25 cellular contexts compared by ENCODE assay signal in genomic region chr3:147424325-147424910, GRCh38. TPM values are rescaled to one million over a fixed set of nuclear protein-coding genes. Genes with fewer than 3 reads are reported as not detected.
DNase-seq lines count a peak whose midpoint lies in the region; ATAC-seq, FAIRE-seq and TF ChIP-seq lines count a peak whose summit lies in the region.
"Had no signal": no experiment of that assay in that cellular context is flagged by ENCODE, and none has a peak within 500 bp of the region (broad histone marks: within the 10 kb centered on the region; RNA-seq: fewer than 3 reads in every experiment).

No MANE protein-coding gene starts in this region.

- H3K56ac ChIP-seq in H1 (replicated peaks; ENCODE audit: insufficient read length, low read depth, low read length): no peak overlapping the region

- H3K23ac ChIP-seq in H1 (ENCODE audit: insufficient read length) (no peak overlapping the region), mesenchymal stem cell (ENCODE audit: low read length in 2 of 2) (peak overlapping the region in 1 of 2 experiments; percentile 85)

- peak overlapping the region; percentile 24; the same call in 1 of the 2 replicates for H2AFZ ChIP-seq in H1 (ENCODE audit: low read length)
- no peak overlapping the region for H2AFZ ChIP-seq in mesenchymal stem cell (ENCODE audit: low read depth, low read length)

- FAIRE-seq in H1 (lab: Jason Lieb, UNC): no peak
- FAIRE-seq: GM12878, HTR-8/SVneo, small intestine had no signal

- H2AK5ac ChIP-seq in H1 (ENCODE audit: low read depth, low read length) (no peak overlapping the region), mesenchymal stem cell (ENCODE audit: low read length, severe bottlenecking) (no peak overlapping the region)

- H3K4ac ChIP-seq in H1 (replicated peaks; ENCODE audit: insufficient read length, low read depth, low read length) (no peak overlapping the region), mesenchymal stem cell (ENCODE audit: low read depth in 1 of 2, low read length in 2 of 2) (no peak overlapping the region)

- CTCF ChIA-PET in H1 (lab: Charles Lee; ENCODE audit: partially characterized antibody): interaction anchor here (0.9 to 17.2 kb wide), 11 partner anchors 9 to 306 kb away, joined by 3 to 485 read pairs (median 3); partner anchors contain the start of gene ZIC4
- CTCF ChIA-PET in CD8-positive, alpha-beta T cell (lab: Charles Lee): no interaction called here

- no peak for TF ChIP-seq POLR2A in H1 (IDR thresholded peaks at IDR 0.05; ENCODE audit: control extremely low read depth in 1 of 2, low read depth in 2 of 2, low read length in 2 of 2)

- H3K27me3 ChIP-seq in right cardiac atrium (ENCODE audit: control insufficient read depth, insufficient read depth): peaks cover 9% of the 10 kb centered on the region
- H3K27me3 ChIP-seq in H1 (replicated peaks in 1 of 4; ENCODE audit: control insufficient read depth in 3 of 4, extremely low read depth in 1 of 4, insufficient read depth in 3 of 4, low read length in 3 of 4): peaks cover 55 to 72% (median 61%) of the 10 kb centered on the region in 4 experiments; a peak in 6 of 7 replicates
- peaks cover 8 to 63% of the 10 kb centered on the region in 2 experiments for H3K27me3 ChIP-seq in mesenchymal stem cell (ENCODE audit: control insufficient read depth in 1 of 2, insufficient read depth in 1 of 2, low read length in 2 of 2)
- peaks cover 20% of the 10 kb centered on the region for H3K27me3 ChIP-seq in CD8-positive, alpha-beta T cell (ENCODE audit: insufficient read depth, low read length)

- H3K4me1 ChIP-seq in right cardiac atrium (ENCODE audit: control insufficient read depth, insufficient read depth, low read length): no peaks in the 10 kb centered on the region
- H3K4me1 ChIP-seq in H1 (replicated peaks in 1 of 4; ENCODE audit: control insufficient read depth in 3 of 4, insufficient read depth in 4 of 4, low read length in 3 of 4): peaks cover 10 to 36% (median 14%) of the 10 kb centered on the region in 4 experiments
- peaks cover 10% of the 10 kb centered on the region for H3K4me1 ChIP-seq in mesenchymal stem cell (ENCODE audit: control insufficient read depth, insufficient read depth, low read depth, low read length)
- H3K4me1 ChIP-seq in CD8-positive, alpha-beta T cell (ENCODE audit: insufficient read depth, low read length): no peaks in the 10 kb centered on the region
- H3K4me1 ChIP-seq: BLaER1 had no signal

- TF ChIP-seq RAD21 in H1 (IDR thresholded peaks at IDR 0.05 in 1 of 2, conservative IDR thresholded peaks at IDR 0.05 in 1 of 2; ENCODE audit: low read depth in 2 of 2, low read length in 2 of 2): no peak

- H3K27ac ChIP-seq in right cardiac atrium (ENCODE audit: low read length): no peak overlapping the region
- H3K27ac ChIP-seq in H1 (ENCODE audit: low read depth, low read length): no peak overlapping the region
- peak overlapping the region; percentile 1 for H3K27ac ChIP-seq in mesenchymal stem cell (ENCODE audit: low read length, poor library complexity, severe bottlenecking)
- H3K27ac ChIP-seq in CD8-positive, alpha-beta T cell (ENCODE audit: low read depth, low read length): no peak overlapping the region
- H3K27ac ChIP-seq: 22Rv1, BLaER1 had no signal

- H3K9ac ChIP-seq in H1 (replicated peaks in 1 of 4; ENCODE audit: extremely low read depth in 1 of 4, low read depth in 3 of 4, low read length in 3 of 4) (no peak overlapping the region), mesenchymal stem cell (ENCODE audit: low read length) (no peak overlapping the region)
- H3K9ac ChIP-seq: BLaER1 had no signal

- H3K4me1 Mint-ChIP-seq in CD8-positive, alpha-beta T cell (ENCODE audit: low read depth): peaks cover 5% of the 10 kb centered on the region

- peak overlapping the region; percentile 68 to 76 for H3K4me2 ChIP-seq in H1 (ENCODE audit: insufficient read depth in 1 of 2, low read depth in 2 of 2, low read length in 2 of 2)
- H3K4me2 ChIP-seq in mesenchymal stem cell (ENCODE audit: low read length, poor library complexity, severe bottlenecking): peak overlapping the region; percentile 49
- H3K4me2 ChIP-seq: BLaER1 had no signal

- H4K20me1 ChIP-seq in H1 (replicated peaks in 1 of 2; ENCODE audit: control insufficient read depth in 1 of 2, insufficient read depth in 2 of 2, low read length in 2 of 2): peaks cover 0 to 6% of the 10 kb centered on the region in 2 experiments
- H4K20me1 ChIP-seq: BLaER1 had no signal

- H4K91ac ChIP-seq in H1 (replicated peaks; ENCODE audit: insufficient read length, low read length) (no peak overlapping the region), mesenchymal stem cell (ENCODE audit: low read length) (no peak overlapping the region)

- no peak overlapping the region for H4K5ac ChIP-seq in H1 (ENCODE audit: insufficient read length, low read depth, low read length)

- H3K36me3 ChIP-seq in H1 (ENCODE audit: control insufficient read depth in 2 of 4, insufficient read depth in 4 of 4, low read length in 3 of 4) (peaks cover 0 to 3% (median 0%) of the 10 kb centered on the region in 4 experiments; a peak in 1 of 8 replicates), mesenchymal stem cell (ENCODE audit: control insufficient read depth in 1 of 2, insufficient read depth in 2 of 2, low read depth in 1 of 2, low read length in 2 of 2) (no peaks in the 10 kb centered on the region)
- H3K36me3 ChIP-seq in CD8-positive, alpha-beta T cell (ENCODE audit: insufficient read depth, low read length): no peaks in the 10 kb centered on the region
- H3K36me3 ChIP-seq: BLaER1 had no signal

- no peaks in the 10 kb centered on the region for H3K79me1 ChIP-seq in H1 (ENCODE audit: low read depth, low read length)
- H3K79me1 ChIP-seq in mesenchymal stem cell (replicated peaks; ENCODE audit: low read length, poor library complexity, severe bottlenecking): peaks cover 5% of the 10 kb centered on the region

- no peak overlapping the region for H3K27ac Mint-ChIP-seq in CD8-positive, alpha-beta T cell
- H3K27ac Mint-ChIP-seq: naive thymus-derived CD4-positive, alpha-beta T cell had no signal

- H3K36me3 Mint-ChIP-seq in CD8-positive, alpha-beta T cell: no peaks in the 10 kb centered on the region

- DNase-seq in right cardiac atrium: no peak
- DNase-seq in cardiac septum (ENCODE audit: low spot score): no peak
- peak in 1 of 2 experiments; percentile 68 for DNase-seq in H1 (ENCODE audit: low read depth in 1 of 2, low spot score in 2 of 2)
- no peak for DNase-seq in mesenchymal stem cell
- DNase-seq in CD8-positive, alpha-beta T cell: no peak
- no peak for DNase-seq in NCI-H1105 (lab: John Stamatoyannopoulos, UW)
- DNase-seq: activated CD4-positive, CD25-positive, alpha-beta regulatory T cell treated with anti-CD3 and anti-CD28 coated beads, Interleukin-2, amount 50 U/mL, for 72 hours; activated effector memory CD4-positive, alpha-beta T cell treated with Interleukin-2 at 50 U/mL for 16 hours; amniotic stem cell; GF-D8; naive thymus-derived CD4-positive, alpha-beta T cell; NCI-H1417 treated with DMSO at 0.1 percent for 48 hours; small intestine; stimulated activated CD4-positive, alpha-beta T cell treated with anti-CD3 and anti-CD28 coated beads, Interleukin-4, amount 100 ng/mL, for 24 hours had no signal

- POLR2A ChIA-PET in H1 (lab: Charles Lee; ENCODE audit: partially characterized antibody): interaction anchor here (0.7 to 2.8 kb wide), 4 partner anchors 13 to 149 kb away, joined by 3 to 10 read pairs (median 6); no protein-coding TSS in a partner anchor
- POLR2A ChIA-PET in CD8-positive, alpha-beta T cell (lab: Charles Lee): no interaction called here

- H2BK15ac ChIP-seq in H1 (ENCODE audit: low read length): no peak overlapping the region
- no peak overlapping the region for H2BK15ac ChIP-seq in mesenchymal stem cell (ENCODE audit: low read depth, poor library complexity, severe bottlenecking)

- ATAC-seq in right cardiac atrium (no peak), GM18870 (IDR thresholded peaks at IDR 0.05; ENCODE audit: unreplicated experiment) (no peak), GM21576 (IDR thresholded peaks at IDR 0.05; ENCODE audit: unreplicated experiment) (no peak)
- no peak for ATAC-seq in CD8-positive, alpha-beta T cell
- ATAC-seq: esophagus mucosa; GM12878; naive thymus-derived CD4-positive, alpha-beta T cell; Panc1 had no signal

- H3K4me3 ChIP-seq in right cardiac atrium (ENCODE audit: low read length) (peak overlapping the region; percentile 6), H1 (ENCODE audit: extremely low read depth in 1 of 4, insufficient read depth in 2 of 4, low read depth in 3 of 4, low read length in 4 of 4) (peak overlapping the region; percentile 2 to 57 (median 28); a peak in 6 of 8 replicates), mesenchymal stem cell (ENCODE audit: insufficient read depth in 1 of 2, low read depth in 1 of 2, low read length in 2 of 2) (peak overlapping the region in 1 of 2 experiments; percentile 4)
- H3K4me3 ChIP-seq in CD8-positive, alpha-beta T cell (ENCODE audit: low read depth, low read length): no peak overlapping the region
- H3K4me3 ChIP-seq: BLaER1, GM12878 had no signal

- no peak overlapping the region for H2BK20ac ChIP-seq in H1 (ENCODE audit: low read length)

- no peak overlapping the region for H2BK5ac ChIP-seq in H1 (ENCODE audit: low read depth, low read length)
- no peak overlapping the region for H2BK5ac ChIP-seq in mesenchymal stem cell (ENCODE audit: low read depth, low read length, poor library complexity, severe bottlenecking)

- peaks cover under 1% of the 10 kb centered on the region; the same call in 1 of the 2 replicates for H3K23me2 ChIP-seq in H1 (ENCODE audit: low read depth, low read length)

- H4K8ac ChIP-seq in H1 (ENCODE audit: extremely low read depth, insufficient read depth, low read length) (no peak overlapping the region; the same call in 1 of the 2 replicates), mesenchymal stem cell (ENCODE audit: low read length) (no peak overlapping the region)

- H2BK12ac ChIP-seq in H1 (ENCODE audit: low read depth, low read length): no peak overlapping the region
- no peak overlapping the region for H2BK12ac ChIP-seq in mesenchymal stem cell (ENCODE audit: low read length in 2 of 2)

- H2BK120ac ChIP-seq in H1 (replicated peaks; ENCODE audit: low read depth, low read length) (no peak overlapping the region), mesenchymal stem cell (ENCODE audit: low read depth, low read length) (no peak overlapping the region)

- H3K9me3 ChIP-seq in right cardiac atrium (ENCODE audit: control insufficient read depth, low read length): no peaks in the 10 kb centered on the region
- H3K9me3 ChIP-seq in H1 (ENCODE audit: insufficient read depth in 2 of 2, low read depth in 1 of 2, low read length in 1 of 2): no peaks in the 10 kb centered on the region
- peaks cover 4% of the 10 kb centered on the region for H3K9me3 ChIP-seq in mesenchymal stem cell (ENCODE audit: control insufficient read depth, low read length)
- no peaks in the 10 kb centered on the region for H3K9me3 ChIP-seq in CD8-positive, alpha-beta T cell (ENCODE audit: low read length)

- H3K4me3 Mint-ChIP-seq in CD8-positive, alpha-beta T cell: no peak overlapping the region
- H3K4me3 Mint-ChIP-seq: naive thymus-derived CD4-positive, alpha-beta T cell had no signal

- H3K27me3 Mint-ChIP-seq in CD8-positive, alpha-beta T cell (ENCODE audit: low read depth): peaks cover 48% of the 10 kb centered on the region

- 6% methylated on average over 25 of the region's 25 CpGs for WGBS in right cardiac atrium
- 1% methylated on average over 25 of the region's 25 CpGs; no CpG with 5 or more reads in 1 of the 2 experiments for WGBS in H1 (ENCODE audit: extremely low coverage in 1 of 2, insufficient coverage in 1 of 2, insufficient read length in 1 of 2, insufficient replicate concordance in 2 of 2, low coverage in 1 of 2, low lambda C conversion rate in 2 of 2, missing lambda C conversion rate in 1 of 2), 2 experiments
- 6% methylated on average over 16 of the region's 25 CpGs for WGBS in mesenchymal stem cell

- intact Hi-C loops in right cardiac atrium (cut with DNase I) (no loop called here), cardiac septum (cut with DNase I) (no loop called here)
- intact Hi-C loops in CD8-positive, alpha-beta T cell (cut with DNase I, micrococcal nuclease): no loop called here

- no peaks in the 10 kb centered on the region for H3K9me3 Mint-ChIP-seq in CD8-positive, alpha-beta T cell

- no peak for TF ChIP-seq EP300 in H1 (IDR thresholded peaks at IDR 0.05; ENCODE audit: borderline replicate concordance in 1 of 2, low read depth in 2 of 2, low read length in 2 of 2)

- no peak for TF ChIP-seq CTCF in H1 (IDR thresholded peaks at IDR 0.05; ENCODE audit: control extremely low read depth in 1 of 3, insufficient read depth in 1 of 3, low read depth in 1 of 3, low read length in 3 of 3)
- TF ChIP-seq CTCF in CD8-positive, alpha-beta T cell (IDR thresholded peaks at IDR 0.05): no peak

- H3K79me2 ChIP-seq in H1 (ENCODE audit: control insufficient read depth in 1 of 2, insufficient read depth in 2 of 2, low read length in 2 of 2): no peaks in the 10 kb centered on the region

- H3K18ac ChIP-seq in H1 (ENCODE audit: extremely low read depth, low read length) (no peak overlapping the region), mesenchymal stem cell (ENCODE audit: low read depth in 1 of 2, low read length in 2 of 2) (no peak overlapping the region)

- H3K14ac ChIP-seq in H1 (ENCODE audit: insufficient read length) (no peak overlapping the region), mesenchymal stem cell (ENCODE audit: low read length in 2 of 2) (no peak overlapping the region)

RNA-seq across cellular contexts. Expression of gene ZIC1, which starts 15.3 kb away (rescaled TPM):
- total RNA-seq in right cardiac atrium (under 1 TPM in 1 of 4 donors, not detected in 3; 0.95 TPM), cardiac septum (not detected)
- polyA plus RNA-seq in right cardiac atrium (not detected), H1 (2011; rRNA removed) (0.80 and 3.6 TPM in 2 replicates)
- 1.5 and 2.2 TPM in 2 replicates for total RNA-seq in H1 (2021; fragmentation: NEBNext Ultra II Directional; extraction: Animal tissue kit (Norgen Biotek cat#: 25700))
- 1.7 TPM for polyA plus RNA-seq in H1 (2011; cell fraction: cytosol; rRNA removed)
- 2.7 TPM for polyA plus RNA-seq in H1 (2011; cell fraction: nucleus; rRNA removed)
- polyA plus RNA-seq in H1 (2012, experiment 1 of 2): 0.27 to 0.77 TPM (median 0.60 TPM) in 4 replicates
- 0.08 TPM for polyA plus RNA-seq in H1 (2012, experiment 2 of 2)
- polyA plus RNA-seq in H1 (2013, experiment 1 of 2): 1.4 TPM
- 0.75 TPM for polyA plus RNA-seq in H1 (2013, experiment 2 of 2)
- 0.07 and 0.47 TPM in 2 replicates for polyA minus RNA-seq in H1 (2011; rRNA and poly(A)+ RNA removed)
- 1.6 TPM for polyA minus RNA-seq in H1 (2011; cell fraction: cytosol; rRNA and poly(A)+ RNA removed)
- 2.4 TPM for polyA minus RNA-seq in H1 (2011; cell fraction: nucleus; rRNA and poly(A)+ RNA removed)
- polyA plus RNA-seq in mesenchymal stem cell (2013, experiment 1 of 2): 0.17 TPM
- polyA plus RNA-seq in mesenchymal stem cell (2013, experiment 2 of 2): 0.14 TPM
- not detected for total RNA-seq in CD8-positive, alpha-beta T cell
- total RNA-seq: dermis microvascular lymphatic vessel endothelial cell; GM12878; lung microvascular endothelial cell; naive thymus-derived CD4-positive, alpha-beta T cell had no signal
- polyA plus RNA-seq: GM12878; naive thymus-derived CD4-positive, alpha-beta T cell; small intestine had no signal

RNA-seq across cellular contexts. Expression of gene ZIC4, which starts 18.1 kb away (rescaled TPM):
- total RNA-seq in right cardiac atrium (not detected), cardiac septum (not detected)
- polyA plus RNA-seq in right cardiac atrium (not detected), H1 (2011; rRNA removed) (0.03 and 0.31 TPM in 2 replicates)
- 0.13 TPM in 1 of 2 replicates, not detected in the other for total RNA-seq in H1 (2021; fragmentation: NEBNext Ultra II Directional; extraction: Animal tissue kit (Norgen Biotek cat#: 25700))
- polyA plus RNA-seq in H1 (2011; cell fraction: cytosol; rRNA removed): 0.08 TPM
- polyA plus RNA-seq in H1 (2011; cell fraction: nucleus; rRNA removed): 0.27 TPM
- 0.27 TPM in 1 of 4 replicates, not detected in the others for polyA plus RNA-seq in H1 (2012, experiment 1 of 2)
- 0.08 TPM for polyA plus RNA-seq in H1 (2012, experiment 2 of 2)
- polyA plus RNA-seq in H1 (2013, experiment 1 of 2): 0.06 TPM
- polyA plus RNA-seq in H1 (2013, experiment 2 of 2): 0.06 TPM
- polyA minus RNA-seq in H1 (2011; rRNA and poly(A)+ RNA removed): not detected in 2 replicates
- polyA minus RNA-seq in H1 (2011; cell fraction: cytosol; rRNA and poly(A)+ RNA removed): not detected
- 0.60 TPM for polyA minus RNA-seq in H1 (2011; cell fraction: nucleus; rRNA and poly(A)+ RNA removed)
- not detected for polyA plus RNA-seq in mesenchymal stem cell (2013, experiment 1 of 2)
- not detected for polyA plus RNA-seq in mesenchymal stem cell (2013, experiment 2 of 2)
- total RNA-seq in CD8-positive, alpha-beta T cell: not detected
- total RNA-seq: dermis microvascular lymphatic vessel endothelial cell; esophagus mucosa; GM12878; lung microvascular endothelial cell; naive thymus-derived CD4-positive, alpha-beta T cell; progenitor cell of endocrine pancreas had no signal
- polyA plus RNA-seq: GM12878; naive thymus-derived CD4-positive, alpha-beta T cell; small intestine had no signal
